ENCODE assay signal across 1 cellular context in genomic region chr9:3578786-3579185, GRCh38.
TF ChIP-seq lines count a peak whose summit lies in the region.

No MANE protein-coding gene starts in this region.

TF ChIP-seq in GM12878, 131 proteins besides CTCF, POLR2A, EP300 and RAD21 (continued from another document):
- TF ChIP-seq PRDM15 (CRISPR knock-in tag; IDR thresholded peaks at IDR 0.05) (no peak), CBX5 (IDR thresholded peaks at IDR 0.05; ENCODE audit: low read depth) (no peak), TCF3 (IDR thresholded peaks at IDR 0.05; ENCODE audit: borderline replicate concordance, insufficient read depth, low read depth, low read length) (no peak), HSF1 (IDR thresholded peaks at IDR 0.05; ENCODE audit: low read depth, low read length) (no peak), NR2C2 (IDR thresholded peaks at IDR 0.05; ENCODE audit: borderline replicate concordance, control insufficient read depth, insufficient read length, low read depth) (no peak)
